ENCODE assay signal across 20 cellular contexts in genomic region chrY:12525206-12525760, GRCh38.
"Had no signal": no experiment of that assay in that cellular context is flagged by ENCODE, and none has a peak within 500 bp of the region (broad histone marks: within the 10 kb centered on the region; RNA-seq: fewer than 3 reads in every experiment).

No MANE protein-coding gene starts in this region.

- H3K27me3 ChIP-seq: esophagus squamous epithelium, gastroesophageal sphincter, hepatocyte, tibial nerve had no signal

- H3K9ac ChIP-seq: parathyroid adenoma had no signal

- H3K4me1 ChIP-seq: esophagus squamous epithelium, gastroesophageal sphincter, parathyroid adenoma, tibial nerve had no signal

- H2AFZ ChIP-seq: hepatocyte, parathyroid adenoma had no signal

- DNase-seq: activated B cell treated with CpG ODN at 0.5 μM for 24 hours; activated CD4-positive, alpha-beta T cell treated with anti-CD3 and anti-CD28 coated beads for 36 hours; activated effector memory CD4-positive, alpha-beta T cell treated with Interleukin-2 at 50 U/mL for 16 hours; activated naive CD4-positive, alpha-beta T cell treated with anti-CD3 and anti-CD28 coated beads for 36 hours; activated naive CD8-positive, alpha-beta T cell treated with anti-CD3 and anti-CD28 coated beads, Interleukin-2, amount 50 U/mL, for 24 hours; activated T-cell treated with anti-CD3 and anti-CD28 coated beads for 4 hours; effector CD8-positive, alpha-beta T cell; esophagus squamous epithelium; left cardiac atrium; naive thymus-derived CD8-positive, alpha-beta T cell; occipital lobe; right cardiac atrium; stimulated activated CD4-positive, alpha-beta T cell treated with anti-CD3 and anti-CD28 coated beads, Interleukin-2, amount 100 ng/mL, for 48 hours; stimulated activated naive CD4-positive, alpha-beta T cell treated with Interleukin-2 at 50 U/mL for 16 hours; T-helper 1 cell had no signal

- H3K9me3 ChIP-seq: esophagus squamous epithelium, gastroesophageal sphincter, tibial nerve had no signal

- H3K27ac ChIP-seq: epithelial cell of prostate, esophagus squamous epithelium, gastroesophageal sphincter, hepatocyte, parathyroid adenoma, tibial nerve had no signal

- H3K79me2 ChIP-seq: hepatocyte, parathyroid adenoma had no signal

- H3K4me2 ChIP-seq: hepatocyte had no signal

- H3K36me3 ChIP-seq: esophagus squamous epithelium, gastroesophageal sphincter, tibial nerve had no signal

- H3K4me3 ChIP-seq: esophagus squamous epithelium, gastroesophageal sphincter, hepatocyte, tibial nerve had no signal

- ATAC-seq: activated CD4-positive, alpha-beta T cell treated with anti-CD3 and anti-CD28 coated beads for 36 hours; activated naive CD8-positive, alpha-beta T cell treated with anti-CD3 and anti-CD28 coated beads, Interleukin-2, amount 50 U/mL, for 24 hours; gastroesophageal sphincter; left cardiac atrium; naive thymus-derived CD8-positive, alpha-beta T cell; right cardiac atrium had no signal
